ENCODE assay signal across 18 cellular contexts in genomic region chr11:77752518-77752917, GRCh38.
DNase-seq lines count a peak whose midpoint lies in the region; ATAC-seq and TF ChIP-seq lines count a peak whose summit lies in the region.
"Had no signal": no experiment of that assay in that cellular context is flagged by ENCODE, and none has a peak within 500 bp of the region (broad histone marks: within the 10 kb centered on the region; RNA-seq: fewer than 3 reads in every experiment).

No MANE protein-coding gene starts in this region.

- peaks cover 2 to 8% of the 10 kb centered on the region in 2 experiments for H3K4me1 ChIP-seq in trophoblast cell (ENCODE audit: control insufficient read depth in 1 of 2, insufficient read depth in 2 of 2, low read length in 2 of 2)
- H3K4me1 ChIP-seq: Peyer's patch, prostate gland had no signal

- TF ChIP-seq POLR2A in GM18505 (IDR thresholded peaks at IDR 0.05; ENCODE audit: borderline replicate concordance, extremely low read depth, insufficient read depth, insufficient read length): no peak

- DNase-seq in LHCN-M2 (ENCODE audit: low read depth) (peak; percentile 12), cerebellar cortex (ENCODE audit: low spot score) (peak; percentile 27), iPS DF 19.7 (ENCODE audit: low read depth, low spot score) (peak; percentile 48), trophoblast cell (peak; percentile 14 to 51), NAMALWA (ENCODE audit: low spot score) (no peak), SHP77 (lab: John Stamatoyannopoulos, UW) (no peak), HK-2 (ENCODE audit: unreplicated experiment) (no peak)
- DNase-seq: activated CD4-positive, CD25-positive, alpha-beta regulatory T cell; activated gamma-delta T cell treated with Interleukin-2 at 50 U/mL for 16 hours; DMS79 treated with DMSO at 0.1 percent for 48 hours; effector memory CD4-positive, alpha-beta T cell; Karpas-422; naive B cell; NCI-H1694; Peyer's patch had no signal

- no peaks in the 10 kb centered on the region for H3K27me3 ChIP-seq in trophoblast cell (ENCODE audit: insufficient read depth, low read length)
- H3K27me3 ChIP-seq: gastroesophageal sphincter, Peyer's patch had no signal

- no peak overlapping the region for H2BK12ac ChIP-seq in trophoblast cell (ENCODE audit: low read length)

- H4K12ac ChIP-seq in trophoblast cell (ENCODE audit: low read depth, low read length): no peak overlapping the region

- no peak overlapping the region for H3K27ac ChIP-seq in trophoblast cell (ENCODE audit: low read depth, low read length)
- H3K27ac ChIP-seq: gastroesophageal sphincter, Peyer's patch, prostate gland had no signal

- no peak for ATAC-seq in GM18505 (IDR thresholded peaks at IDR 0.05; ENCODE audit: unreplicated experiment)
- ATAC-seq: gastroesophageal sphincter had no signal

- H3K79me2 ChIP-seq in trophoblast cell (ENCODE audit: control insufficient read depth, insufficient read depth, low read length, poor library complexity): no peaks in the 10 kb centered on the region

- no peak overlapping the region for H3K4ac ChIP-seq in trophoblast cell (ENCODE audit: low read depth, low read length)

- H3K4me3 ChIP-seq in trophoblast cell (ENCODE audit: low read depth, low read length): no peak overlapping the region
- H3K4me3 ChIP-seq: gastroesophageal sphincter, Peyer's patch, prostate gland had no signal

- no peaks in the 10 kb centered on the region for H3K79me1 ChIP-seq in trophoblast cell (ENCODE audit: low read length)

- no peak overlapping the region for H3K18ac ChIP-seq in trophoblast cell (ENCODE audit: low read length)

- no peak overlapping the region for H3K9ac ChIP-seq in trophoblast cell (ENCODE audit: low read length)

- H2AFZ ChIP-seq in trophoblast cell (ENCODE audit: insufficient read depth, low read length, poor library complexity): no peak overlapping the region

- no peak overlapping the region for H2BK5ac ChIP-seq in trophoblast cell (ENCODE audit: low read depth, low read length, poor library complexity)

- H2AK5ac ChIP-seq in trophoblast cell (ENCODE audit: low read length): no peak overlapping the region

- no peak overlapping the region for H3K4me2 ChIP-seq in trophoblast cell (ENCODE audit: low read length)

- H3K14ac ChIP-seq in trophoblast cell (ENCODE audit: low read length): no peak overlapping the region

- no peak overlapping the region for H3K23ac ChIP-seq in trophoblast cell (ENCODE audit: low read length)

- no peak overlapping the region for H2BK120ac ChIP-seq in trophoblast cell (ENCODE audit: insufficient read depth, low read length, poor library complexity)

- no CpG with 5 or more reads among the region's 3 CpGs for WGBS in trophoblast cell (ENCODE audit: extremely low coverage, insufficient coverage, insufficient read length)

- H4K8ac ChIP-seq in trophoblast cell (ENCODE audit: low read depth, low read length): no peak overlapping the region

- peaks cover 2 to 4% of the 10 kb centered on the region in 2 experiments for H3K36me3 ChIP-seq in trophoblast cell (ENCODE audit: control insufficient read depth in 1 of 2, insufficient read depth in 2 of 2, low read length in 2 of 2)
- H3K36me3 ChIP-seq: prostate gland had no signal

- no peak overlapping the region for H4K91ac ChIP-seq in trophoblast cell (ENCODE audit: low read depth, low read length)

- no peaks in the 10 kb centered on the region for H3K9me3 ChIP-seq in trophoblast cell (ENCODE audit: insufficient read depth, low read depth, low read length)
- H3K9me3 ChIP-seq: gastroesophageal sphincter, Peyer's patch, prostate gland had no signal

Comparison
In these comparisons a context has a peak if more than half of its experiments do, and no peak if none do; other contexts are left out.
1. DNase-seq: peak in LHCN-M2 (single experiment), cerebellar cortex (single experiment), iPS DF 19.7 (single experiment) and trophoblast cell (2 of 2); none in NAMALWA (single experiment), SHP77 (0 of 2) and HK-2 (single experiment).